In the genomic region with DNA sequence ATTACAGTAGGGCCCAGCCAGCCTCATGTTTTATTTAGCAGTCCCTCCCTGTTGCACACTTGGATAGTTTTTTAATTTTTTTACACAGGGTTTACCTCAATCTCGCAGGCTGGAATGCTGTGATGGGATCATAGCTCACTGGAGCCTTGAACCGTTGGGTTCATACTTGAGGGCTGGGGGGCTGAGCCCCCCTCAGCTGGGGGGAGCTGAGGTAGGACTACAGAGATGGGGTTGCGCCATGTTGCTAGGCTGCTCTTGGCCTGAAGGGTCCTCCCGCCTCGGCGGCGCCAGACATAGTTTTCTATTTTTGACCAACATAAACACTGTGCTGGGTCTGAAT, we compare ENCODE assay signal across 8 cellular contexts.
DNase-seq lines count a peak whose midpoint lies in the region; ATAC-seq, FAIRE-seq and TF ChIP-seq lines count a peak whose summit lies in the region.
"Not testable (repeated sequence)": the region's sequence is repeated elsewhere in the genome, so short reads cannot be mapped to it uniquely, and the experiment has no call there.

No MANE protein-coding gene starts in this region.

- intact Hi-C loops in CD8-positive, alpha-beta T cell (cut with DNase I, micrococcal nuclease) = loop anchor here (1.0 to 10.0 kb wide), 10 partner anchors 82 to 1172 kb away; a partner anchor contains a TSS
- intact Hi-C loops in Panc1 (cut with micrococcal nuclease; ENCODE audit: unreplicated experiment) = not testable (repeated sequence)

- ATAC-seq in CD8-positive, alpha-beta T cell = peak; percentile 32
- ATAC-seq in GM19463 (IDR thresholded peaks at IDR 0.05; ENCODE audit: unreplicated experiment) (peak; percentile 5), HG03060 (IDR thresholded peaks at IDR 0.05; ENCODE audit: low read depth, unreplicated experiment) (peak; percentile 4), Panc1 (peak; percentile 32), gastroesophageal sphincter (peak; percentile 26)
- ATAC-seq in stimulated activated naive CD8-positive, alpha-beta T cell treated with anti-CD3 and anti-CD28 coated beads, Interleukin-15, amount 100 ng/mL, for 72 hours = peak; percentile 43

- not testable (repeated sequence) for H3K9me3 ChIP-seq in CD8-positive, alpha-beta T cell (ENCODE audit: low read length); Panc1 (ENCODE audit: control insufficient read depth, insufficient read depth, low read depth, low read length); astrocyte (ENCODE audit: insufficient read depth, low read depth, low read length); gastroesophageal sphincter; mucosa of rectum (ENCODE audit: control insufficient read depth in 2 of 2, low read length in 2 of 2)

- H3K27me3 ChIP-seq in CD8-positive, alpha-beta T cell (ENCODE audit: insufficient read depth, low read length); Panc1 (ENCODE audit: control insufficient read depth, insufficient read depth, low read length); astrocyte (ENCODE audit: insufficient read depth, low read length); gastroesophageal sphincter; mucosa of rectum (ENCODE audit: control insufficient read depth in 2 of 2, insufficient read depth in 2 of 2, low read length in 2 of 2): not testable (repeated sequence)

- in situ Hi-C loops in Panc1 (cut with HindIII; ENCODE audit: low pct_unique_long_range_greater_than_20kb, low sequenced_read_pairs) = not testable (repeated sequence)

- not testable (repeated sequence) for H3K79me2 ChIP-seq in astrocyte (ENCODE audit: insufficient read depth, low read length)

- TSS peak; percentile 93 for BruUV-seq in Panc1 (replicated peaks; lab: Mats Ljungman, UMichigan)

- not testable (repeated sequence) for TF ChIP-seq CTCF in CD8-positive, alpha-beta T cell (IDR thresholded peaks at IDR 0.05); Panc1 (IDR thresholded peaks at IDR 0.05); astrocyte (IDR thresholded peaks at IDR 0.05; ENCODE audit: insufficient read depth, low read depth, low read length); gastroesophageal sphincter (IDR thresholded peaks at IDR 0.05)

- H3K4me1 ChIP-seq in CD8-positive, alpha-beta T cell (ENCODE audit: insufficient read depth, low read length); Panc1 (ENCODE audit: control insufficient read depth, insufficient read depth, low read length); astrocyte (ENCODE audit: insufficient read depth, low read length); mucosa of rectum (ENCODE audit: control insufficient read depth in 2 of 2, insufficient read depth in 2 of 2, low read length in 2 of 2): not testable (repeated sequence)
- H3K4me1 ChIP-seq in gastroesophageal sphincter = peaks cover 0 to 15% (median 0%) of the 10 kb centered on the region in 3 donors

- POLR2A ChIA-PET in CD8-positive, alpha-beta T cell (lab: Charles Lee) = interaction anchor here (1.8 kb wide), 1 partner anchor 154 kb away, joined by 13 read pairs; a partner anchor contains a TSS
- POLR2A ChIA-PET in Panc1 (lab: Charles Lee) = not testable (repeated sequence)

- H3K36me3 Mint-ChIP-seq in CD8-positive, alpha-beta T cell = peaks cover 10% of the 10 kb centered on the region
- not testable (repeated sequence) for H3K36me3 Mint-ChIP-seq in astrocyte (ENCODE audit: low read depth, unreplicated experiment)

- H3K9ac ChIP-seq in astrocyte (ENCODE audit: low read length) (peak overlapping the region; percentile 87), mucosa of rectum (ENCODE audit: low read depth in 1 of 2, low read length in 2 of 2) (peak overlapping the region; percentile 71 to 80)

- not testable (repeated sequence) for DNase-seq in CD8-positive, alpha-beta T cell; Panc1 (ENCODE audit: low read depth, low spot score); astrocyte (ENCODE audit: low read depth); stimulated activated naive CD8-positive, alpha-beta T cell treated with anti-CD3 and anti-CD28 coated beads, Interleukin-15, amount 100 ng/mL, for 72 hours

- WGBS in gastroesophageal sphincter (ENCODE audit: low coverage in 1 of 2), 2 donors = no CpG with 5 or more reads among the region's 7 CpGs

- not testable (repeated sequence) for H4K20me1 ChIP-seq in astrocyte (ENCODE audit: insufficient read depth, low read length)

- H2AFZ ChIP-seq in astrocyte (ENCODE audit: low read depth, low read length) = peak overlapping the region; percentile 41

- H3K27ac ChIP-seq in CD8-positive, alpha-beta T cell (ENCODE audit: low read depth, low read length) = peak overlapping the region; percentile 100
- H3K27ac ChIP-seq in Panc1 (ENCODE audit: low read length) (peak overlapping the region; percentile 72), astrocyte (ENCODE audit: low read depth, low read length) (peak overlapping the region; percentile 87), gastroesophageal sphincter (peak overlapping the region; percentile 62 to 94 (median 94)), mucosa of rectum (ENCODE audit: low read depth in 2 of 2, low read length in 2 of 2) (peak overlapping the region; percentile 85)

- CTCF ChIA-PET in CD8-positive, alpha-beta T cell (lab: Charles Lee); Panc1 (lab: Charles Lee): not testable (repeated sequence)

- H3K4me3 Mint-ChIP-seq in CD8-positive, alpha-beta T cell = peak overlapping the region; percentile 95
- peak overlapping the region; percentile 90 for H3K4me3 Mint-ChIP-seq in astrocyte (ENCODE audit: unreplicated experiment)
- peak overlapping the region; percentile 86 to 88 for H3K4me3 Mint-ChIP-seq in stimulated activated naive CD8-positive, alpha-beta T cell treated with anti-CD3 and anti-CD28 coated beads, Interleukin-15, amount 100 ng/mL, for 72 hours

- peak overlapping the region; percentile 78 for H3K4me2 ChIP-seq in astrocyte (ENCODE audit: low read length)

- TF ChIP-seq POLR2A in gastroesophageal sphincter (IDR thresholded peaks at IDR 0.05) = not testable (repeated sequence)

- not testable (repeated sequence) for H3K27me3 Mint-ChIP-seq in CD8-positive, alpha-beta T cell (ENCODE audit: low read depth); astrocyte (ENCODE audit: low read depth, unreplicated experiment); stimulated activated naive CD8-positive, alpha-beta T cell treated with anti-CD3 and anti-CD28 coated beads, Interleukin-15, amount 100 ng/mL, for 72 hours

- peak overlapping the region; percentile 77 for H3K4me3 ChIP-seq in CD8-positive, alpha-beta T cell (ENCODE audit: low read depth, low read length)
- peak overlapping the region; percentile 57 to 69 for H3K4me3 ChIP-seq in Panc1 (ENCODE audit: low read depth in 2 of 2, low read length in 2 of 2)
- H3K4me3 ChIP-seq in astrocyte (ENCODE audit: insufficient read depth, low read depth, low read length) = peak overlapping the region; percentile 65
- peak overlapping the region; percentile 76 to 80 for H3K4me3 ChIP-seq in gastroesophageal sphincter
- peak overlapping the region; percentile 69 to 78 for H3K4me3 ChIP-seq in mucosa of rectum (ENCODE audit: low read length in 2 of 2)

- peak overlapping the region; percentile 100 for H3K27ac Mint-ChIP-seq in CD8-positive, alpha-beta T cell
- peak overlapping the region; percentile 99 for H3K27ac Mint-ChIP-seq in astrocyte (ENCODE audit: unreplicated experiment)
- peak overlapping the region; percentile 97 to 99 for H3K27ac Mint-ChIP-seq in stimulated activated naive CD8-positive, alpha-beta T cell treated with anti-CD3 and anti-CD28 coated beads, Interleukin-15, amount 100 ng/mL, for 72 hours

- not testable (repeated sequence) for H3K9me3 Mint-ChIP-seq in CD8-positive, alpha-beta T cell; astrocyte (ENCODE audit: unreplicated experiment); stimulated activated naive CD8-positive, alpha-beta T cell treated with anti-CD3 and anti-CD28 coated beads, Interleukin-15, amount 100 ng/mL, for 72 hours

- peaks cover 14% of the 10 kb centered on the region for H3K4me1 Mint-ChIP-seq in CD8-positive, alpha-beta T cell (ENCODE audit: low read depth)
- H3K4me1 Mint-ChIP-seq in astrocyte (ENCODE audit: low read depth, unreplicated experiment); stimulated activated naive CD8-positive, alpha-beta T cell treated with anti-CD3 and anti-CD28 coated beads, Interleukin-15, amount 100 ng/mL, for 72 hours: not testable (repeated sequence)

- not testable (repeated sequence) for H3K36me3 ChIP-seq in CD8-positive, alpha-beta T cell (ENCODE audit: insufficient read depth, low read length); Panc1 (ENCODE audit: control insufficient read depth, insufficient read depth, low read length); astrocyte (ENCODE audit: insufficient read depth, low read length); gastroesophageal sphincter; mucosa of rectum (ENCODE audit: control insufficient read depth in 2 of 2, insufficient read depth in 2 of 2, low read length in 2 of 2)

- not testable (repeated sequence) for FAIRE-seq in astrocyte (lab: Jason Lieb, UNC)

- TF ChIP-seq EP300 in gastroesophageal sphincter (IDR thresholded peaks at IDR 0.05) = not testable (repeated sequence)
